ENCODE assay signal across 8 cellular contexts in genomic region chr19:57171551-57172081, GRCh38. TPM values are rescaled to one million over a fixed set of nuclear protein-coding genes. Genes with fewer than 3 reads are reported as not detected.
A peak's percentile ranks its signal among the peaks of the same experiment; 100 is the strongest.
DNase-seq lines count a peak whose midpoint lies in the region; ATAC-seq and TF ChIP-seq lines count a peak whose summit lies in the region.

No MANE protein-coding gene starts in this region.

- no peak overlapping the region for H2BK12ac ChIP-seq in H9 (ENCODE audit: insufficient read length, low read depth, low read length)

- H2AK5ac ChIP-seq in H9 (ENCODE audit: insufficient read length, low read length): no peak overlapping the region

- no peak overlapping the region for H2BK5ac ChIP-seq in H9 (ENCODE audit: insufficient read length, low read length)

- peak; percentile 41 for DNase-seq in A673 (ENCODE audit: low spot score)
- DNase-seq in H9: peak; percentile 75
- peak; percentile 56 for DNase-seq in activated CD4-positive, alpha-beta T cell treated with anti-CD3 and anti-CD28 coated beads, Interleukin-2, amount 10 ng/mL, durations not matched to agents 24 days and 14 days
- peak; percentile 34 for DNase-seq in epithelial cell of esophagus (ENCODE audit: low read depth)
- peak; percentile 36 for DNase-seq in naive B cell
- peak; percentile 57 for DNase-seq in ureter (ENCODE audit: low spot score)
- DNase-seq in Calu3: no peak
- DNase-seq in kidney glomerular epithelial cell (lab: John Stamatoyannopoulos, UW): no peak

- POLR2A ChIA-PET in A673 (lab: Charles Lee; ENCODE audit: low non-redundant PET): no interaction called here

- H3K27ac ChIP-seq in A673 (ENCODE audit: low read depth, low read length, poor library complexity, severe bottlenecking) (no peak overlapping the region), H9 (ENCODE audit: insufficient read length, low read depth, low read length) (no peak overlapping the region)

- BruUV-seq in A673 (replicated peaks; lab: Mats Ljungman, UMichigan) (no TSS peak), Calu3 (replicated peaks; lab: Mats Ljungman, UMichigan) (no TSS peak)

- H4K91ac ChIP-seq in H9 (ENCODE audit: insufficient read length, low read depth, low read length): no peak overlapping the region

- no peaks in the 10 kb centered on the region for H3K9me3 ChIP-seq in A673 (ENCODE audit: low read depth, low read length, poor library complexity, severe bottlenecking)
- H3K9me3 ChIP-seq in H9 (ENCODE audit: control insufficient read depth, low read depth, low read length): no peaks in the 10 kb centered on the region

- H3K4ac ChIP-seq in H9 (ENCODE audit: low read depth, low read length): no peak overlapping the region

- peak overlapping the region; percentile 61 for H2AFZ ChIP-seq in H9 (ENCODE audit: low read length)

- H3K9me3 Mint-ChIP-seq in H9 (peaks cover 49 to 50% of the 10 kb centered on the region in 2 experiments), naive B cell (peaks cover 0 to 32% (median 18%) of the 10 kb centered on the region in 7 donors), Calu3 (ENCODE audit: low read depth, unreplicated experiment) (peaks cover 13% of the 10 kb centered on the region)
- H3K9me3 Mint-ChIP-seq in activated CD4-positive, alpha-beta T cell treated with anti-CD3 and anti-CD28 coated beads, Interleukin-2, amount 10 ng/mL, durations not matched to agents 24 days and 14 days: peaks cover 27% of the 10 kb centered on the region

- no peak overlapping the region for H2BK15ac ChIP-seq in H9 (ENCODE audit: low read depth, low read length)

- WGBS in H9 (ENCODE audit: extremely low coverage, insufficient read length, low lambda C conversion rate): no CpG with 5 or more reads among the region's 42 CpGs

- H3K4me2 ChIP-seq in H9 (ENCODE audit: insufficient read depth, insufficient read length, low read length): peak overlapping the region; percentile 41

- H3K27ac Mint-ChIP-seq in H9 (no peak overlapping the region), naive B cell (peak overlapping the region in 4 of 6 donors; percentile 38 to 93 (median 76)), Calu3 (ENCODE audit: unreplicated experiment) (no peak overlapping the region)
- H3K27ac Mint-ChIP-seq in activated CD4-positive, alpha-beta T cell treated with anti-CD3 and anti-CD28 coated beads, Interleukin-2, amount 10 ng/mL, durations not matched to agents 24 days and 14 days: no peak overlapping the region

- ATAC-seq in naive B cell (ENCODE audit: low read depth in 2 of 2): peak; percentile 82 to 88

- no peaks in the 10 kb centered on the region for H3K79me1 ChIP-seq in H9 (ENCODE audit: insufficient read depth, low read depth, low read length, poor library complexity, severe bottlenecking)

- H3K14ac ChIP-seq in H9 (ENCODE audit: insufficient read depth, low read length): no peak overlapping the region

- H4K5ac ChIP-seq in H9 (ENCODE audit: insufficient read length, low read depth, low read length): no peak overlapping the region

- intact Hi-C loops in A673 (cut with micrococcal nuclease; ENCODE audit: unreplicated experiment): no loop called here
- intact Hi-C loops in activated CD4-positive, alpha-beta T cell treated with anti-CD3 and anti-CD28 coated beads, Interleukin-2, amount 10 ng/mL, durations not matched to agents 24 days and 14 days (cut with micrococcal nuclease): no loop called here
- intact Hi-C loops in Calu3 (cut with micrococcal nuclease; ENCODE audit: unreplicated experiment): no loop called here

- H3K23me2 ChIP-seq in H9 (ENCODE audit: insufficient read length, low read depth, low read length, poor library complexity, severe bottlenecking): no peaks in the 10 kb centered on the region

- TF ChIP-seq CTCF in A673 (conservative IDR thresholded peaks at IDR 0.05; ENCODE audit: low read depth, low read length): no peak
- no peak for TF ChIP-seq CTCF in H9 (conservative IDR thresholded peaks at IDR 0.05)
- TF ChIP-seq CTCF in epithelial cell of esophagus (IDR thresholded peaks at IDR 0.05; ENCODE audit: insufficient read depth, low read depth, low read length, missing control alignments): no peak
- TF ChIP-seq CTCF in Calu3 (IDR thresholded peaks at IDR 0.05; ENCODE audit: unreplicated experiment): no peak

- H3K27me3 ChIP-seq in A673 (replicated peaks; ENCODE audit: insufficient read depth, low read depth, low read length, poor library complexity) (peaks cover 4% of the 10 kb centered on the region), H9 (ENCODE audit: insufficient read depth, low read length) (no peaks in the 10 kb centered on the region)

- H3K4me1 Mint-ChIP-seq in H9: peaks cover 0 to 6% of the 10 kb centered on the region in 2 experiments; a peak in 2 of 4 replicates
- no peaks in the 10 kb centered on the region for H3K4me1 Mint-ChIP-seq in activated CD4-positive, alpha-beta T cell treated with anti-CD3 and anti-CD28 coated beads, Interleukin-2, amount 10 ng/mL, durations not matched to agents 24 days and 14 days
- peaks cover 7 to 13% (median 9%) of the 10 kb centered on the region in 3 donors for H3K4me1 Mint-ChIP-seq in naive B cell
- no peaks in the 10 kb centered on the region for H3K4me1 Mint-ChIP-seq in Calu3 (ENCODE audit: low read depth, unreplicated experiment)

- H4K20me1 ChIP-seq in H9 (ENCODE audit: control insufficient read depth, insufficient read depth, insufficient read length): no peaks in the 10 kb centered on the region

- no peak overlapping the region for H3K18ac ChIP-seq in H9 (ENCODE audit: insufficient read length, low read depth, low read length)

- no peaks in the 10 kb centered on the region for H3K4me1 ChIP-seq in A673 (ENCODE audit: insufficient read depth, low read length, poor library complexity, severe bottlenecking)
- H3K4me1 ChIP-seq in H9 (ENCODE audit: insufficient read depth, low read length): no peaks in the 10 kb centered on the region

- H3K79me2 ChIP-seq in H9 (ENCODE audit: insufficient read depth, low read length): no peaks in the 10 kb centered on the region

- H3K27me3 Mint-ChIP-seq in H9 (ENCODE audit: low read depth): peaks cover 7% of the 10 kb centered on the region
- no peaks in the 10 kb centered on the region for H3K27me3 Mint-ChIP-seq in activated CD4-positive, alpha-beta T cell treated with anti-CD3 and anti-CD28 coated beads, Interleukin-2, amount 10 ng/mL, durations not matched to agents 24 days and 14 days
- H3K27me3 Mint-ChIP-seq in naive B cell: peaks cover 0 to 13% (median 6%) of the 10 kb centered on the region in 3 donors
- H3K27me3 Mint-ChIP-seq in Calu3 (ENCODE audit: unreplicated experiment): no peaks in the 10 kb centered on the region

- CTCF ChIA-PET in A673 (lab: Charles Lee) (interaction anchor here (0.6 kb wide), 1 partner anchor 48 kb away, joined by 4 read pairs; no protein-coding TSS in a partner anchor), Calu3 (lab: Charles Lee) (no interaction called here)

- H3K36me3 Mint-ChIP-seq in H9 (ENCODE audit: insufficient read depth in 1 of 3, low read depth in 3 of 3): peaks cover 3 to 10% (median 8%) of the 10 kb centered on the region in 3 experiments; a peak in 4 of 7 replicates
- H3K36me3 Mint-ChIP-seq in activated CD4-positive, alpha-beta T cell treated with anti-CD3 and anti-CD28 coated beads, Interleukin-2, amount 10 ng/mL, durations not matched to agents 24 days and 14 days (ENCODE audit: low read depth): no peaks in the 10 kb centered on the region
- peaks cover 0 to 10% of the 10 kb centered on the region in 2 donors for H3K36me3 Mint-ChIP-seq in naive B cell
- no peaks in the 10 kb centered on the region for H3K36me3 Mint-ChIP-seq in Calu3 (ENCODE audit: insufficient read depth, unreplicated experiment)

- no peak overlapping the region for H3K56ac ChIP-seq in H9 (ENCODE audit: insufficient read length, low read depth, low read length)

- no peak overlapping the region for H3K9ac ChIP-seq in H9 (ENCODE audit: extremely low read depth, insufficient read length, low read length)

- H3K23ac ChIP-seq in H9 (ENCODE audit: insufficient read length, low read depth, low read length): no peak overlapping the region

- H2BK20ac ChIP-seq in H9 (ENCODE audit: low read depth, low read length, poor library complexity, severe bottlenecking): no peak overlapping the region

- H2BK120ac ChIP-seq in H9 (ENCODE audit: low read depth, low read length, poor library complexity, severe bottlenecking): no peak overlapping the region

- no peak overlapping the region for H4K8ac ChIP-seq in H9 (replicated peaks; ENCODE audit: insufficient read length, low read depth, low read length)

- H3K4me3 ChIP-seq in A673 (ENCODE audit: low read depth, low read length, poor library complexity, severe bottlenecking) (peak overlapping the region; percentile 36), epithelial cell of esophagus (ENCODE audit: low read length) (peak overlapping the region; percentile 34)

- H3K4me3 Mint-ChIP-seq in H9 (peak overlapping the region; percentile 46 to 80), naive B cell (peak overlapping the region; percentile 72 to 91 (median 84)), Calu3 (ENCODE audit: low read depth, unreplicated experiment) (no peak overlapping the region)
- H3K4me3 Mint-ChIP-seq in activated CD4-positive, alpha-beta T cell treated with anti-CD3 and anti-CD28 coated beads, Interleukin-2, amount 10 ng/mL, durations not matched to agents 24 days and 14 days: peak overlapping the region; percentile 52

- H3K36me3 ChIP-seq in A673 (ENCODE audit: insufficient read depth, low read length, poor library complexity, severe bottlenecking): no peaks in the 10 kb centered on the region

- no peak overlapping the region for H3T11ph ChIP-seq in H9 (ENCODE audit: low read length)

RNA-seq across cellular contexts. Expression of gene DUXA, which starts 4.3 kb away (rescaled TPM):
- total RNA-seq in A673 (2021) (not detected in 2 replicates), H9 (2021) (not detected in 2 replicates), ureter (not detected), Calu3 (2022) (not detected in 2 replicates)
- total RNA-seq in activated CD4-positive, alpha-beta T cell treated with anti-CD3 and anti-CD28 coated beads, Interleukin-2, amount 10 ng/mL, durations not matched to agents 24 days and 14 days: not detected in 2 replicates
- not detected for polyA plus RNA-seq in naive B cell (ENCODE audit: low read depth in 6 of 6)

RNA-seq across cellular contexts. Expression of gene ZNF264, which starts 19.7 kb away (rescaled TPM):
- total RNA-seq in A673 (2021) (25.1 and 25.8 TPM in 2 replicates), H9 (2021) (23.4 and 25.3 TPM in 2 replicates), ureter (54.8 TPM), Calu3 (2022) (28.7 and 29.0 TPM in 2 replicates)
- total RNA-seq in activated CD4-positive, alpha-beta T cell treated with anti-CD3 and anti-CD28 coated beads, Interleukin-2, amount 10 ng/mL, durations not matched to agents 24 days and 14 days: 18.0 and 19.9 TPM in 2 replicates
- polyA plus RNA-seq in naive B cell (ENCODE audit: low read depth in 6 of 6): 10 to 100 TPM in 5 of 6 donors, 1 to 10 TPM in 1; 6.9 to 25.2 (median 22.2) TPM

RNA-seq across cellular contexts. Expression of gene ZIM3, which starts 26.6 kb away (rescaled TPM):
- total RNA-seq in A673 (2021): not detected in 2 replicates
- total RNA-seq in H9 (2021): not detected in 2 replicates
- total RNA-seq in activated CD4-positive, alpha-beta T cell treated with anti-CD3 and anti-CD28 coated beads, Interleukin-2, amount 10 ng/mL, durations not matched to agents 24 days and 14 days: not detected in 2 replicates
- polyA plus RNA-seq in naive B cell (ENCODE audit: low read depth in 6 of 6): not detected
- total RNA-seq in ureter: not detected
- not detected in 2 replicates for total RNA-seq in Calu3 (2022)

RNA-seq across cellular contexts. Expression of gene USP29, which starts 51.8 kb away (rescaled TPM):
- total RNA-seq in A673 (2021) (not detected in 2 replicates), H9 (2021) (not detected in 2 replicates), ureter (not detected), Calu3 (2022) (not detected in 2 replicates)
- total RNA-seq in activated CD4-positive, alpha-beta T cell treated with anti-CD3 and anti-CD28 coated beads, Interleukin-2, amount 10 ng/mL, durations not matched to agents 24 days and 14 days: not detected in 2 replicates
- polyA plus RNA-seq in naive B cell (ENCODE audit: low read depth in 6 of 6): not detected

RNA-seq across cellular contexts. Expression of gene AURKC, which starts 59.2 kb away (rescaled TPM):
- total RNA-seq in A673 (2021) (1.2 and 1.5 TPM in 2 replicates), H9 (2021) (3.3 and 3.8 TPM in 2 replicates), ureter (3.1 TPM), Calu3 (2022) (0.83 and 1.3 TPM in 2 replicates)
- total RNA-seq in activated CD4-positive, alpha-beta T cell treated with anti-CD3 and anti-CD28 coated beads, Interleukin-2, amount 10 ng/mL, durations not matched to agents 24 days and 14 days: 0.33 TPM in 1 of 2 replicates, not detected in the other
- polyA plus RNA-seq in naive B cell (ENCODE audit: low read depth in 6 of 6): 1 to 10 TPM in 3 of 6 donors, under 1 TPM in 2, not detected in 1; 0.41 to 2.5 (median 1.7) TPM

Comparison
In these comparisons a context has a peak if more than half of its experiments do, and no peak if none do; other contexts are left out.
1. DNase-seq: peak in A673 (single experiment), H9 (single experiment), activated CD4-positive, alpha-beta T cell treated with anti-CD3 and anti-CD28 coated beads, Interleukin-2, amount 10 ng/mL, durations not matched to agents 24 days and 14 days (single experiment), epithelial cell of esophagus (single experiment), naive B cell (single experiment) and ureter (single experiment); none in Calu3 (single experiment) and kidney glomerular epithelial cell (single experiment).
2. H3K27ac Mint-ChIP-seq: peak in naive B cell (4 of 6); none in H9 (0 of 3), activated CD4-positive, alpha-beta T cell treated with anti-CD3 and anti-CD28 coated beads, Interleukin-2, amount 10 ng/mL, durations not matched to agents 24 days and 14 days (single experiment) and Calu3 (single experiment).